1 cellular context compared by ENCODE assay signal in the genomic region with DNA sequence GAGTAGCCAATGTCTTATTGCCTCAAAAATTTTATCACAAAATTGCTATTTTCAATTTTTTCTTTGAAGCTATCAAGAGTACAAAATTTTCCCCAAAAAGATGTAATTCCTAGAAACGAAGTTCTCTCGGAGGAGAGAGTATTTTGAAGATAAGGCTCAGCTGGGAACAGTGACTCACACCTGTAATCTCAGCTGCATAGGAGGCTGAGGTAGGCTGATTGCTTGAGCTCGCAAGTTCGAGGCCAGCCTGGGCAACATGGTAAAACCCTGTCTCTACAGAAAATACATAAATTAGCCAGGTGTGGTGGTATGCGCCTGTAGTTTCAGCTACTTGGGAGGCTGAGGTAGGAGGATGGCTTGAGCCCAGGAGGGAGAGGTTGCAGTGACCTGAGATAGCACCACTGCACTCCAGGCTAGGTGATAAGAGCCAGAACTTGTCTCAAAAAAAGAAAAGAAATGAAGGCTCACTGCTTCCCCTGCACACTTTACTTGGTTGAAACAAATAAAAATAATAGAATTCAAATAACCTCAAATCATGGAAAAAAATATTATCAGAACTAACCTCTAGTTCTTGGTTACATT.
TF ChIP-seq lines count a peak whose summit lies in the region.

No MANE protein-coding gene starts in this region.

TF ChIP-seq in WTC11, 78 proteins besides CTCF, POLR2A, EP300 and RAD21 (continued from another document):
- TF ChIP-seq, protein P1, sequence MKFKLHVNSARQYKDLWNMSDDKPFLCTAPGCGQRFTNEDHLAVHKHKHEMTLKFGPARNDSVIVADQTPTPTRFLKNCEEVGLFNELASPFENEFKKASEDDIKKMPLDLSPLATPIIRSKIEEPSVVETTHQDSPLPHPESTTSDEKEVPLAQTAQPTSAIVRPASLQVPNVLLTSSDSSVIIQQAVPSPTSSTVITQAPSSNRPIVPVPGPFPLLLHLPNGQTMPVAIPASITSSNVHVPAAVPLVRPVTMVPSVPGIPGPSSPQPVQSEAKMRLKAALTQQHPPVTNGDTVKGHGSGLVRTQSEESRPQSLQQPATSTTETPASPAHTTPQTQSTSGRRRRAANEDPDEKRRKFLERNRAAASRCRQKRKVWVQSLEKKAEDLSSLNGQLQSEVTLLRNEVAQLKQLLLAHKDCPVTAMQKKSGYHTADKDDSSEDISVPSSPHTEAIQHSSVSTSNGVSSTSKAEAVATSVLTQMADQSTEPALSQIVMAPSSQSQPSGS (CRISPR knock-in tag; IDR thresholded peaks at IDR 0.05; ENCODE audit: borderline replicate concordance, low read depth), result no peak
- no peak for TF ChIP-seq SMAD4 (CRISPR knock-in tag; IDR thresholded peaks at IDR 0.05)
TF ChIP-seq in WTC11: peak in this region for 0.
